In genomic region chr22:42688241-42688913, GRCh38 we compare ENCODE assay signal across 1 cellular context.
TF ChIP-seq lines count a peak whose summit lies in the region.

No MANE protein-coding gene starts in this region.

TF ChIP-seq in HepG2, 621 proteins besides CTCF, POLR2A, EP300 and RAD21 (continued from another document and continues in another):
- TF ChIP-seq ZFAT (CRISPR knock-in tag; conservative IDR thresholded peaks at IDR 0.05) (no peak), KLF13 (CRISPR knock-in tag; IDR thresholded peaks at IDR 0.05) (no peak), ZNF777 (CRISPR knock-in tag; IDR thresholded peaks at IDR 0.05) (0 out of 2 replicates have a peak, but pooled peaks have one; percentile 17), TERF1 (CRISPR knock-in tag; IDR thresholded peaks at IDR 0.05) (no peak; the same call in 1 of the 2 replicates), ZNF136 (CRISPR knock-in tag; IDR thresholded peaks at IDR 0.05; ENCODE audit: low read depth) (no peak), ZNF609 (CRISPR knock-in tag; IDR thresholded peaks at IDR 0.05; ENCODE audit: borderline replicate concordance) (no peak; the same call in 1 of the 2 replicates), HMGA1 (CRISPR knock-in tag; conservative IDR thresholded peaks at IDR 0.05) (no peak), AHDC1 (CRISPR knock-in tag; IDR thresholded peaks at IDR 0.05; ENCODE audit: borderline replicate concordance) (no peak), MXD1 (CRISPR knock-in tag; IDR thresholded peaks at IDR 0.05) (no peak), ZNF3 (CRISPR knock-in tag; IDR thresholded peaks at IDR 0.05) (no peak), MYPOP (CRISPR knock-in tag; IDR thresholded peaks at IDR 0.05) (no peak; the same call in 1 of the 2 replicates), NFE2L1 (CRISPR knock-in tag; IDR thresholded peaks at IDR 0.05; ENCODE audit: borderline replicate concordance) (no peak), ZNF205 (CRISPR knock-in tag; IDR thresholded peaks at IDR 0.05) (no peak), CREB1 (IDR thresholded peaks at IDR 0.05) (no peak), CREB1 (CRISPR knock-in tag; IDR thresholded peaks at IDR 0.05) (no peak), KDM5A (IDR thresholded peaks at IDR 0.05; ENCODE audit: borderline replicate concordance, low read length) (no peak), NCOA1 (CRISPR knock-in tag; IDR thresholded peaks at IDR 0.05) (no peak), CCDC6 (CRISPR knock-in tag; IDR thresholded peaks at IDR 0.05) (no peak), THYN1 (CRISPR knock-in tag; IDR thresholded peaks at IDR 0.05; ENCODE audit: borderline replicate concordance, low read depth) (no peak), ZFP91 (CRISPR knock-in tag; IDR thresholded peaks at IDR 0.05; ENCODE audit: borderline replicate concordance) (peak; percentile 56), SKIL (CRISPR knock-in tag; IDR thresholded peaks at IDR 0.05; ENCODE audit: borderline replicate concordance) (0 out of 2 replicates have a peak, but pooled peaks have one; percentile 18), IRF9 (CRISPR knock-in tag; IDR thresholded peaks at IDR 0.05; ENCODE audit: borderline replicate concordance) (no peak), MXI1 (IDR thresholded peaks at IDR 0.05; ENCODE audit: borderline replicate concordance, low read depth, low read length) (no peak), ZNF800 (CRISPR knock-in tag; IDR thresholded peaks at IDR 0.05) (no peak), AFF4 (CRISPR knock-in tag; IDR thresholded peaks at IDR 0.05) (no peak)
